In genomic region chr17:48228720-48229119, GRCh38 we compare ENCODE assay signal across 23 cellular contexts.
DNase-seq lines count a peak whose midpoint lies in the region; ATAC-seq, FAIRE-seq and TF ChIP-seq lines count a peak whose summit lies in the region.
"Had no signal": no experiment of that assay in that cellular context is flagged by ENCODE, and none has a peak within 500 bp of the region (broad histone marks: within the 10 kb centered on the region; RNA-seq: fewer than 3 reads in every experiment).

No MANE protein-coding gene starts in this region.

- H2AFZ ChIP-seq in MM.1S (ENCODE audit: low read length) (no peak overlapping the region), K562 (ENCODE audit: low read depth, low read length) (no peak overlapping the region; the same call in 1 of the 2 replicates)

- no peaks in the 10 kb centered on the region for H3K36me3 Mint-ChIP-seq in natural killer cell
- no peaks in the 10 kb centered on the region for H3K36me3 Mint-ChIP-seq in natural killer cell treated with Interleukin-12 subunit alpha and Interleukin-12 subunit beta and Interleukin-15 and Interleukin-18, amount 100 ng/mL, for 72 hours
- H3K36me3 Mint-ChIP-seq: brain had no signal

- TF ChIP-seq EP300 in K562 (IDR thresholded peaks at IDR 0.05; ENCODE audit: low read length): no peak

- WGBS in K562 (ENCODE audit: insufficient coverage, low coverage, missing lambda C conversion rate): 10% methylated on average over 1 of the region's 1 CpG

- no TSS peak for BruUV-seq in K562 (replicated peaks; lab: Mats Ljungman, UMichigan)

- CTCF ChIA-PET in K562 (lab: Yijun Ruan, JAX; ENCODE audit: low intra/inter-chr PET ratio): no interaction called here

- ATAC-seq in natural killer cell: peak in 1 of 3 donors; percentile 45
- ATAC-seq in natural killer cell treated with Interleukin-12 subunit alpha and Interleukin-12 subunit beta and Interleukin-15 and Interleukin-18, amount 100 ng/mL, for 72 hours: no peak
- ATAC-seq in K562: peak; percentile 91
- no peak for ATAC-seq in HG03439 (IDR thresholded peaks at IDR 0.05; ENCODE audit: unreplicated experiment)
- ATAC-seq: activated T-cell treated with anti-CD3 and anti-CD28 coated beads, Interleukin-2, amount 50 U/mL, for 4 hours; right cardiac atrium had no signal

- H3K4me2 ChIP-seq in MM.1S (ENCODE audit: low read depth, low read length): no peak overlapping the region
- H3K4me2 ChIP-seq in K562 (ENCODE audit: insufficient read depth, low read length): no peak overlapping the region
- H3K4me2 ChIP-seq: SK-N-SH had no signal

- H3K4me3 Mint-ChIP-seq in natural killer cell: no peak overlapping the region
- no peak overlapping the region for H3K4me3 Mint-ChIP-seq in natural killer cell treated with Interleukin-12 subunit alpha and Interleukin-12 subunit beta and Interleukin-15 and Interleukin-18, amount 100 ng/mL, for 72 hours
- H3K4me3 Mint-ChIP-seq: activated CD4-positive, alpha-beta memory T cell treated with anti-CD3 and anti-CD28 coated beads for 36 hours; activated naive CD8-positive, alpha-beta T cell; activated T-cell treated with anti-CD3 and anti-CD28 coated beads, Interleukin-2, amount 50 U/mL, for 4 hours; brain; dendritic cell treated with granulocyte-macrophage colony-stimulating factor and Interleukin-4, amounts not matched to agents 40 ng/mL and 50 ng/mL, for 4 days had no signal

- H3K36me3 ChIP-seq in MM.1S (replicated peaks; ENCODE audit: insufficient read depth, low read length) (no peaks in the 10 kb centered on the region), K562 (ENCODE audit: control insufficient read depth, insufficient read depth, low read length) (no peaks in the 10 kb centered on the region)
- H3K36me3 ChIP-seq: esophagus squamous epithelium, neutrophil had no signal

- no peaks in the 10 kb centered on the region for H3K27me3 Mint-ChIP-seq in natural killer cell (ENCODE audit: low read depth in 2 of 2)
- H3K27me3 Mint-ChIP-seq in natural killer cell treated with Interleukin-12 subunit alpha and Interleukin-12 subunit beta and Interleukin-15 and Interleukin-18, amount 100 ng/mL, for 72 hours: no peaks in the 10 kb centered on the region
- H3K27me3 Mint-ChIP-seq: activated CD4-positive, alpha-beta memory T cell treated with anti-CD3 and anti-CD28 coated beads for 36 hours; activated naive CD8-positive, alpha-beta T cell had no signal

- intact Hi-C loops in natural killer cell (cut with micrococcal nuclease): no loop called here
- intact Hi-C loops in K562 (cut with micrococcal nuclease): no loop called here

- H3K9ac ChIP-seq in MM.1S (ENCODE audit: low read length) (no peak overlapping the region), K562 (ENCODE audit: insufficient read depth in 1 of 2, low read depth in 2 of 2, low read length in 2 of 2) (no peak overlapping the region)
- H3K9ac ChIP-seq: SK-N-SH had no signal

- H3K4me1 ChIP-seq in MM.1S (ENCODE audit: low read length): peaks cover 9% of the 10 kb centered on the region
- H3K4me1 ChIP-seq in K562 (replicated peaks in 1 of 2; ENCODE audit: control insufficient read depth in 2 of 2, insufficient read depth in 2 of 2, low read length in 2 of 2): peaks cover 0 to 11% of the 10 kb centered on the region in 2 experiments; a peak in 2 of 5 replicates
- H3K4me1 ChIP-seq: esophagus squamous epithelium had no signal

- no peak for TF ChIP-seq POLR2A in K562 (conservative IDR thresholded peaks at IDR 0.05)

- no peaks in the 10 kb centered on the region for H3K9me1 ChIP-seq in K562 (ENCODE audit: control insufficient read depth, insufficient read depth, low read length)

- no peaks in the 10 kb centered on the region for H3F3A ChIP-seq in MM.1S (ENCODE audit: insufficient read depth, low read length)

- H4K20me1 ChIP-seq in MM.1S (ENCODE audit: insufficient read depth, low read length) (no peaks in the 10 kb centered on the region), K562 (replicated peaks; ENCODE audit: control insufficient read depth, insufficient read depth, low read length) (no peaks in the 10 kb centered on the region)

- peak; percentile 65 for FAIRE-seq in K562 (lab: Jason Lieb, UNC)

- POLR2A ChIA-PET in K562 (lab: Yijun Ruan, JAX): interaction anchor here (0.7 to 1.3 kb wide), 3 partner anchors 9 to 205 kb away, joined by 3 to 5 read pairs (median 3); no protein-coding TSS in a partner anchor

- 0 out of 4 replicates have a peak, but pooled peaks of 1 of the 2 experiments have one; percentile 7 for TF ChIP-seq RAD21 in K562 (CRISPR knock-in tag; conservative IDR thresholded peaks at IDR 0.05 in 1 of 2, IDR thresholded peaks at IDR 0.05 in 1 of 2)

- no peaks in the 10 kb centered on the region for H3K9me3 ChIP-seq in MM.1S (replicated peaks; ENCODE audit: insufficient read depth, low read length)
- H3K9me3 ChIP-seq in K562 (replicated peaks; ENCODE audit: control insufficient read depth, insufficient read depth, low read depth, low read length): no peaks in the 10 kb centered on the region
- H3K9me3 ChIP-seq: esophagus squamous epithelium, neutrophil, SK-N-SH had no signal

- H3K27me3 ChIP-seq in MM.1S (replicated peaks; ENCODE audit: insufficient read depth, low read length) (no peaks in the 10 kb centered on the region), K562 (ENCODE audit: control insufficient read depth in 2 of 2, insufficient read depth in 2 of 2, low read length in 2 of 2) (no peaks in the 10 kb centered on the region)

- H3K4me3 ChIP-seq in MM.1S (ENCODE audit: low read length) (no peak overlapping the region), K562 (no peak overlapping the region)
- H3K4me3 ChIP-seq: esophagus squamous epithelium had no signal

- H3K9me3 Mint-ChIP-seq in natural killer cell: no peaks in the 10 kb centered on the region
- no peaks in the 10 kb centered on the region for H3K9me3 Mint-ChIP-seq in natural killer cell treated with Interleukin-12 subunit alpha and Interleukin-12 subunit beta and Interleukin-15 and Interleukin-18, amount 100 ng/mL, for 72 hours
- H3K9me3 Mint-ChIP-seq: activated CD4-positive, alpha-beta memory T cell treated with anti-CD3 and anti-CD28 coated beads for 36 hours; activated T-cell treated with anti-CD3 and anti-CD28 coated beads, Interleukin-2, amount 50 U/mL, for 4 hours; brain; dendritic cell treated with granulocyte-macrophage colony-stimulating factor and Interleukin-4, amounts not matched to agents 40 ng/mL and 50 ng/mL, for 4 days had no signal

- H3K79me2 ChIP-seq in MM.1S (ENCODE audit: low read length) (no peaks in the 10 kb centered on the region), K562 (ENCODE audit: control insufficient read depth, insufficient read depth, low read length) (no peaks in the 10 kb centered on the region)

- peak overlapping the region; percentile 6 to 64 for H3K27ac Mint-ChIP-seq in natural killer cell
- H3K27ac Mint-ChIP-seq in natural killer cell treated with Interleukin-12 subunit alpha and Interleukin-12 subunit beta and Interleukin-15 and Interleukin-18, amount 100 ng/mL, for 72 hours: no peak overlapping the region
- H3K27ac Mint-ChIP-seq: activated CD4-positive, alpha-beta memory T cell treated with anti-CD3 and anti-CD28 coated beads for 36 hours; activated naive CD8-positive, alpha-beta T cell; brain; dendritic cell treated with granulocyte-macrophage colony-stimulating factor and Interleukin-4, amounts not matched to agents 40 ng/mL and 50 ng/mL, for 4 days had no signal

- DNase-seq in natural killer cell: no peak
- DNase-seq in natural killer cell treated with Interleukin-12 subunit alpha and Interleukin-12 subunit beta and Interleukin-15 and Interleukin-18, amount 100 ng/mL, for 72 hours (ENCODE audit: low spot score): no peak
- DNase-seq in MM.1S: no peak
- peak; percentile 31 to 57 (median 48) for DNase-seq in K562 (ENCODE audit: extremely low read depth in 1 of 4, low spot score in 3 of 4)
- no peak for DNase-seq in CD1c-positive myeloid dendritic cell (ENCODE audit: extremely low spot score)
- no peak for DNase-seq in effector CD8-positive, alpha-beta T cell (lab: John Stamatoyannopoulos, UW)
- DNase-seq in MV-4-11 (lab: John Stamatoyannopoulos, UW): no peak
- DNase-seq: activated CD4-positive, alpha-beta memory T cell treated with anti-CD3 and anti-CD28 coated beads for 36 hours; activated T-cell treated with anti-CD3 and anti-CD28 coated beads, Interleukin-2, amount 50 U/mL, for 4 hours; COR-L47; esophagus squamous epithelium; head of caudate nucleus; IMR-90; midbrain; NCI-H1105; NCI-H226; right cardiac atrium; SK-N-SH had no signal

- H3K9me2 ChIP-seq in MM.1S (replicated peaks; ENCODE audit: insufficient read depth, low read length): no peaks in the 10 kb centered on the region
- H3K9me2 ChIP-seq: SK-N-SH had no signal

- TF ChIP-seq CTCF in natural killer cell (IDR thresholded peaks at IDR 0.05): no peak
- peak; percentile 15; the same call in 1 of the 2 replicates for TF ChIP-seq CTCF in MM.1S (IDR thresholded peaks at IDR 0.05; ENCODE audit: low read length)
- peak; percentile 54 to 56 (median 55) for TF ChIP-seq CTCF in K562 (IDR thresholded peaks at IDR 0.05 in 2 of 3, conservative IDR thresholded peaks at IDR 0.05 in 1 of 3; ENCODE audit: insufficient read depth in 2 of 3, low read depth in 1 of 3, low read length in 3 of 3)

- in situ Hi-C loops in K562 (cut with MboI): no loop called here

- no peak overlapping the region for H3K27ac ChIP-seq in MM.1S (ENCODE audit: low read length)
- no peak overlapping the region for H3K27ac ChIP-seq in K562 (ENCODE audit: extremely low read depth, low read depth, low read length)
- H3K27ac ChIP-seq: esophagus squamous epithelium, neutrophil had no signal

- H3K4me1 Mint-ChIP-seq in natural killer cell: peaks cover 52 to 58% of the 10 kb centered on the region in 2 donors
- peaks cover 25 to 26% of the 10 kb centered on the region in 2 donors for H3K4me1 Mint-ChIP-seq in natural killer cell treated with Interleukin-12 subunit alpha and Interleukin-12 subunit beta and Interleukin-15 and Interleukin-18, amount 100 ng/mL, for 72 hours (ENCODE audit: low read depth in 2 of 2)

TF ChIP-seq in K562, 482 proteins besides CTCF, POLR2A, EP300 and RAD21:
- TF ChIP-seq ZC3H8 (IDR thresholded peaks at IDR 0.05) (no peak), SMARCA4 (IDR thresholded peaks at IDR 0.05) (no peak), NONO (IDR thresholded peaks at IDR 0.05; ENCODE audit: low read depth in 2 of 2, low read length in 1 of 2) (no peak), TRIM24 (IDR thresholded peaks at IDR 0.05) (no peak)

Comparison
In these comparisons a context has a peak if more than half of its experiments do, and no peak if none do; other contexts are left out.
1. H3K27ac Mint-ChIP-seq: peak in natural killer cell (2 of 2); none in natural killer cell treated with Interleukin-12 subunit alpha and Interleukin-12 subunit beta and Interleukin-15 and Interleukin-18, amount 100 ng/mL, for 72 hours (0 of 2).
2. DNase-seq: peak in K562 (4 of 4); none in natural killer cell (single experiment), natural killer cell treated with Interleukin-12 subunit alpha and Interleukin-12 subunit beta and Interleukin-15 and Interleukin-18, amount 100 ng/mL, for 72 hours (single experiment), MM.1S (single experiment), CD1c-positive myeloid dendritic cell (single experiment), effector CD8-positive, alpha-beta T cell (single experiment) and MV-4-11 (single experiment).